In genomic region chr12:98503593-98504367, GRCh38 we compare ENCODE assay signal across 1 cellular context.
TF ChIP-seq lines count a peak whose summit lies in the region.

No MANE protein-coding gene starts in this region.

TF ChIP-seq in K562, 482 proteins besides CTCF, POLR2A, EP300 and RAD21 (continued from another document and continues in another):
- TF ChIP-seq ZBTB40 (IDR thresholded peaks at IDR 0.05) = peak; percentile 90
- TF ChIP-seq ZBTB40 (CRISPR knock-in tag; IDR thresholded peaks at IDR 0.05) = no peak
- 0 out of 2 replicates have a peak, but pooled peaks have one; percentile 17 for TF ChIP-seq KDM2B (CRISPR knock-in tag; IDR thresholded peaks at IDR 0.05)
- TF ChIP-seq ZBTB11 (CRISPR knock-in tag; IDR thresholded peaks at IDR 0.05) = no peak; a peak in 1 of 6 replicates
- TF ChIP-seq EHMT2 (IDR thresholded peaks at IDR 0.05) = no peak
- no peak for TF ChIP-seq ZBTB17 (CRISPR knock-in tag; IDR thresholded peaks at IDR 0.05)
- 0 out of 2 replicates have a peak, but pooled peaks have one; percentile 44 for TF ChIP-seq ZZZ3 (IDR thresholded peaks at IDR 0.05)
- no peak for TF ChIP-seq ZNF778 (CRISPR knock-in tag; IDR thresholded peaks at IDR 0.05)
- peak in 1 of 2 experiments; percentile 75; a peak in 2 of 4 replicates for TF ChIP-seq ZMIZ1 (IDR thresholded peaks at IDR 0.05; ENCODE audit: low read depth in 2 of 2, low read length in 2 of 2)
- 0 out of 4 replicates have a peak, but pooled peaks of 1 of the 2 experiments have one; percentile 12 for TF ChIP-seq TEAD1 (CRISPR knock-in tag; IDR thresholded peaks at IDR 0.05)
- TF ChIP-seq MIER1 (IDR thresholded peaks at IDR 0.05; ENCODE audit: low read depth) = no peak
- peak; percentile 69 for TF ChIP-seq PML (IDR thresholded peaks at IDR 0.05; ENCODE audit: low read length)
- peak in 1 of 2 experiments; percentile 21; a peak in 2 of 3 replicates for TF ChIP-seq CBX3 (IDR thresholded peaks at IDR 0.05; ENCODE audit: borderline replicate concordance in 1 of 2, low read length in 2 of 2)
- 0 out of 2 replicates have a peak, but pooled peaks have one; percentile 13 for TF ChIP-seq MITF (IDR thresholded peaks at IDR 0.05)
- peak in 1 of 2 experiments; percentile 63; a peak in 1 of 4 replicates for TF ChIP-seq FOXA3 (CRISPR knock-in tag; conservative IDR thresholded peaks at IDR 0.05 in 1 of 2, IDR thresholded peaks at IDR 0.05 in 1 of 2)
- peak; percentile 29 for TF ChIP-seq PHF20 (IDR thresholded peaks at IDR 0.05; ENCODE audit: partially characterized antibody)
- peak; percentile 16; the same call in 1 of the 2 replicates for TF ChIP-seq ZBTB2 (IDR thresholded peaks at IDR 0.05)
- no peak for TF ChIP-seq SIRT6 (IDR thresholded peaks at IDR 0.05; ENCODE audit: low read depth, low read length)
- no peak for TF ChIP-seq NONO (IDR thresholded peaks at IDR 0.05; ENCODE audit: low read depth in 2 of 2, low read length in 1 of 2)
- peak; percentile 80 for TF ChIP-seq ZNF589 (CRISPR knock-in tag; IDR thresholded peaks at IDR 0.05; ENCODE audit: low read depth)
- TF ChIP-seq NKRF (IDR thresholded peaks at IDR 0.05; ENCODE audit: borderline replicate concordance) = peak; percentile 51; the same call in 1 of the 2 replicates
- TF ChIP-seq NEUROD1 (IDR thresholded peaks at IDR 0.05; ENCODE audit: borderline replicate concordance, low read depth, low read length, partially characterized antibody) = peak; percentile 38
- TF ChIP-seq YY1 (IDR thresholded peaks at IDR 0.05; ENCODE audit: borderline replicate concordance in 1 of 3, control insufficient read depth in 1 of 3, extremely low read depth in 1 of 3, insufficient read depth in 3 of 3, insufficient read length in 1 of 3, insufficient replicate concordance in 2 of 3, low read depth in 1 of 3, low read length in 2 of 3) = peak; percentile 87 to 98 (median 95)
- TF ChIP-seq ZBTB7A (IDR thresholded peaks at IDR 0.05; ENCODE audit: borderline replicate concordance, control insufficient read depth, low read depth, low read length) = peak; percentile 38; the same call in 1 of the 2 replicates
- TF ChIP-seq MCM7 (IDR thresholded peaks at IDR 0.05) = no peak
- peak; percentile 92 for TF ChIP-seq THRB (CRISPR knock-in tag; conservative IDR thresholded peaks at IDR 0.05)
- no peak for TF ChIP-seq ZNF507 (tag; conservative IDR thresholded peaks at IDR 0.05)
- no peak for TF ChIP-seq HMGN3 (IDR thresholded peaks at IDR 0.05; ENCODE audit: borderline replicate concordance, extremely low read depth, insufficient read length, low read depth, low read length)
- TF ChIP-seq TAL1 (IDR thresholded peaks at IDR 0.05) = no peak
- peak; percentile 36 for TF ChIP-seq RNF2 (IDR thresholded peaks at IDR 0.05)
- no peak for TF ChIP-seq ASH1L (IDR thresholded peaks at IDR 0.05; ENCODE audit: borderline replicate concordance, low read depth, partially characterized antibody)
- TF ChIP-seq SMAD1 (IDR thresholded peaks at IDR 0.05; ENCODE audit: low read depth, low read length, partially characterized antibody) = peak; percentile 50
- no peak for TF ChIP-seq XRCC3 (IDR thresholded peaks at IDR 0.05)
- TF ChIP-seq EP400 (IDR thresholded peaks at IDR 0.05) = peak; percentile 82
- peak; percentile 75 for TF ChIP-seq LCOR (CRISPR knock-in tag; IDR thresholded peaks at IDR 0.05)
